In the genomic region with DNA sequence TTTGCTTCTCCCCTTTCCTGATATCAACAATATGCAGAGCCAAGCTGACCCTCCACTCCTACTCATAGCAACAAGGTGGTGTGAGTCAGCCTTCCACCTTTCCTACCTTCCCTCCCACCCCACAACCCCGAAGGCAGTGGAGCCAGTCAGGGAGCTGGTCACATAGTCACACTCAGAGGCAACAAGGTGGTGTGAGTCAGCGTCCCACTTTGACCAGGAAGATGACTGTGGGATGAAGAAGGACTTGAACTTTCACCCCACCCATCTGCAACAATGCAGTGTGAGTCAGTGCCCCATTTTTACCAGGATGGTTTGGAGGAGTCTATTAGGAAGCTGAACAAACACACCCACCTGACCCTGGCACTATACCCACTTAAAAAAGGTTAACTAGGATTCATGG, we compare ENCODE assay signal across 10 cellular contexts. TPM values are rescaled to one million over a fixed set of nuclear protein-coding genes. Genes with fewer than 3 reads are reported as not detected.
DNase-seq lines count a peak whose midpoint lies in the region; ATAC-seq and TF ChIP-seq lines count a peak whose summit lies in the region.
"Had no signal": no experiment of that assay in that cellular context is flagged by ENCODE, and none has a peak within 500 bp of the region (broad histone marks: within the 10 kb centered on the region; RNA-seq: fewer than 3 reads in every experiment).

No MANE protein-coding gene starts in this region.

- H4K20me1 ChIP-seq in PC-9 (ENCODE audit: insufficient read depth): no peaks in the 10 kb centered on the region
- H4K20me1 ChIP-seq in fibroblast of lung (ENCODE audit: control insufficient read depth, extremely low read depth, insufficient read depth, low read length): no peaks in the 10 kb centered on the region

- no peaks in the 10 kb centered on the region; the same call in 1 of the 2 replicates for H3K36me3 ChIP-seq in PC-9 (ENCODE audit: low read depth)
- no peaks in the 10 kb centered on the region for H3K36me3 ChIP-seq in fibroblast of lung (ENCODE audit: control insufficient read depth, insufficient read depth, low read length)

- no peak overlapping the region for H3K9ac ChIP-seq in fibroblast of lung (ENCODE audit: insufficient read depth, low read length)

- TF ChIP-seq CTCF in PC-9 (conservative IDR thresholded peaks at IDR 0.05) (no peak), fibroblast of lung (conservative IDR thresholded peaks at IDR 0.05 in 1 of 2, IDR thresholded peaks at IDR 0.05 in 1 of 2; ENCODE audit: low read depth in 1 of 2, low read length in 2 of 2) (no peak)

- H3K27me3 ChIP-seq in PC-9 (ENCODE audit: insufficient read depth, low read depth) (no peaks in the 10 kb centered on the region), fibroblast of lung (ENCODE audit: control insufficient read depth, insufficient read depth, low read length) (peaks cover 2% of the 10 kb centered on the region)

- intact Hi-C loops in PC-9 (cut with micrococcal nuclease; ENCODE audit: unreplicated experiment): loop anchor here (1.0 kb wide), 2 partner anchors 9 to 26 kb away; no protein-coding TSS in a partner anchor
- intact Hi-C loops in posterior cingulate gyrus (cut with DNase I): no loop called here

- peak; percentile 46 for DNase-seq in GM03348 (ENCODE audit: low spot score)
- DNase-seq in PC-9: peak; percentile 93 to 98
- peak; percentile 44 to 81 for DNase-seq in fibroblast of lung (ENCODE audit: low read depth in 2 of 2)
- peak; percentile 51 for DNase-seq in pulmonary artery endothelial cell (ENCODE audit: low read depth, low spot score)
- DNase-seq in GF-D8 (lab: John Stamatoyannopoulos, UW): no peak
- no peak for DNase-seq in stimulated activated CD4-positive, alpha-beta T cell treated with anti-CD3 and anti-CD28 coated beads, Interleukin-4, amount 100 ng/mL, for 1 hour
- no peak for DNase-seq in posterior cingulate gyrus
- DNase-seq: activated B cell treated with CpG ODN at 0.5 μM for 24 hours, naive B cell had no signal

- no peaks in the 10 kb centered on the region for H3K79me2 ChIP-seq in PC-9 (ENCODE audit: low read depth)
- H3K79me2 ChIP-seq in fibroblast of lung (ENCODE audit: control insufficient read depth, insufficient read depth, low read length): no peaks in the 10 kb centered on the region

- H2AFZ ChIP-seq in PC-9 (no peak overlapping the region), fibroblast of lung (ENCODE audit: low read length) (no peak overlapping the region)

- H3K4me2 ChIP-seq in PC-9: peak overlapping the region; percentile 57
- no peak overlapping the region for H3K4me2 ChIP-seq in fibroblast of lung (ENCODE audit: extremely low read depth, insufficient read depth, low read length)

- BruUV-seq in PC-9 (replicated peaks; lab: Mats Ljungman, UMichigan): no TSS peak

- POLR2A ChIA-PET in PC-9 (lab: Charles Lee; ENCODE audit: unreplicated experiment): interaction anchor here (0.5 to 0.8 kb wide), 7 partner anchors 10 to 749 kb away, joined by 3 to 9 read pairs (median 5); a partner anchor contains a TSS

- H3K4me3 ChIP-seq in PC-9: no peak overlapping the region
- no peak overlapping the region for H3K4me3 ChIP-seq in fibroblast of lung (replicated peaks in 1 of 4; ENCODE audit: control extremely low read depth in 1 of 4, insufficient read depth in 1 of 4, low read depth in 3 of 4, low read length in 4 of 4)

- peaks cover 30% of the 10 kb centered on the region for H3K4me1 ChIP-seq in PC-9 (replicated peaks; ENCODE audit: insufficient read depth)
- H3K4me1 ChIP-seq in fibroblast of lung (ENCODE audit: control insufficient read depth, extremely low read depth, insufficient read depth, low read length): no peaks in the 10 kb centered on the region

- H3K9me3 ChIP-seq in PC-9 (ENCODE audit: insufficient read depth, low read depth) (no peaks in the 10 kb centered on the region; the same call in 1 of the 2 replicates), fibroblast of lung (ENCODE audit: control insufficient read depth, insufficient read depth, low read depth, low read length) (no peaks in the 10 kb centered on the region)

- H3K27ac ChIP-seq in PC-9: peak overlapping the region; percentile 74
- H3K27ac ChIP-seq in fibroblast of lung (ENCODE audit: insufficient read depth, low read length): no peak overlapping the region

- H3F3A ChIP-seq in PC-9 (ENCODE audit: insufficient read depth, low read depth): peaks cover 23% of the 10 kb centered on the region

- no peak for ATAC-seq in GM18520 (IDR thresholded peaks at IDR 0.05; ENCODE audit: unreplicated experiment)

- H3K9me2 ChIP-seq in PC-9 (ENCODE audit: insufficient read depth): no peaks in the 10 kb centered on the region

- CTCF ChIA-PET in PC-9 (lab: Charles Lee): interaction anchor here (0.6 to 2.5 kb wide), 7 partner anchors 9 to 175 kb away, joined by 3 to 25 read pairs (median 4); a partner anchor contains a TSS

RNA-seq across cellular contexts. Expression of a gene that starts 30.1 kb away (rescaled TPM):
- total RNA-seq in PC-9 (2021): 7.2 and 11.5 TPM in 2 replicates
- 2.6 and 3.3 TPM in 2 replicates for total RNA-seq in fibroblast of lung
- polyA plus RNA-seq in fibroblast of lung: 1.2 and 1.4 TPM in 2 replicates
- 1.2 and 1.4 TPM in 2 replicates for polyA plus RNA-seq in fibroblast of lung (2012)
- polyA minus RNA-seq in fibroblast of lung (ENCODE audit: low replicate concordance): 0.70 and 2.3 TPM in 2 replicates
- total RNA-seq in pulmonary artery endothelial cell: 2.9 and 4.2 TPM in 2 replicates

RNA-seq across cellular contexts. Expression of a gene that starts 44.2 kb away (rescaled TPM):
- total RNA-seq in PC-9 (2021): not detected in 2 replicates
- not detected in 2 replicates for total RNA-seq in fibroblast of lung
- not detected in 2 replicates for polyA plus RNA-seq in fibroblast of lung
- 0.08 TPM in 2 replicates for polyA plus RNA-seq in fibroblast of lung (2012)
- polyA minus RNA-seq in fibroblast of lung (ENCODE audit: low replicate concordance): not detected in 2 replicates
- not detected in 2 replicates for total RNA-seq in pulmonary artery endothelial cell
- total RNA-seq: activated B cell treated with CpG ODN at 0.5 μM for 24 hours had no signal

Comparison
In these comparisons a context has a peak if more than half of its experiments do, and no peak if none do; other contexts are left out.
1. DNase-seq: peak in GM03348 (single experiment), PC-9 (2 of 2), fibroblast of lung (2 of 2) and pulmonary artery endothelial cell (single experiment); none in GF-D8 (single experiment), stimulated activated CD4-positive, alpha-beta T cell treated with anti-CD3 and anti-CD28 coated beads, Interleukin-4, amount 100 ng/mL, for 1 hour (single experiment) and posterior cingulate gyrus (0 of 10).